23 cellular contexts compared by ENCODE assay signal in the genomic region with DNA sequence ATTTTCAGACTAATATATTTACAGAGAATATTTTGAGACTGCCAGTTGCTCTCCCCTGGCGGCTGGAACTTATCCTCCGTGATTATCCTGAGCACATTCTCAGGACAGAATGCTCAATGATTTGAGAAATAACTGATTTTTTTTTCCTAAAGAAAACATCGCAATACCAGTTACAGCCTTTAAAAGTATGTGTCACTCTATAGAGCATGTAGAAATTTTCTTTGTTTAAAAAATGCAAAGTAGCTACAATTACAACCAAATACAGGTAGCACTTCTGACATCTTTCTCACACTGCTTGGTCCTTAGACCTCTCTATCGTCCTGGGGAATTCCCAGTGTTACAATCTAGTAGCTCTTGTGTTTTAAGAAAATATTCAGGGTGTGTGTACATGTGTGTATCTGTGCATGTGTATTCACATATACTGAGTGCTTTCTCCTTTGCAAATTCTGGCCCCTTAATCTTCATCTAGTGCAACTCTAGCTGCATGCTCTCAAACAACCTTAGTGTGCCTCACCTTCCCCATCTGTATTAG. TPM values are rescaled to one million over a fixed set of nuclear protein-coding genes. Genes with fewer than 3 reads are reported as not detected.
"Had no signal": no experiment of that assay in that cellular context is flagged by ENCODE, and none has a peak within 500 bp of the region (broad histone marks: within the 10 kb centered on the region; RNA-seq: fewer than 3 reads in every experiment).

No MANE protein-coding gene starts in this region.

- H3K27me3 ChIP-seq: colonic mucosa, gastroesophageal sphincter, heart right ventricle, suprapubic skin, upper lobe of left lung had no signal

- H3K27ac Mint-ChIP-seq: activated CD4-positive, alpha-beta memory T cell treated with anti-CD3 and anti-CD28 coated beads for 36 hours; activated CD4-positive, alpha-beta T cell treated with anti-CD3 and anti-CD28 coated beads for 36 hours; activated naive CD8-positive, alpha-beta T cell treated with anti-CD3 and anti-CD28 coated beads, Interleukin-2, amount 10 ng/mL, durations not matched to agents 7 days and 5 days; immature natural killer cell; nephron progenitor cell; T-helper 2 cell treated with Interferon-gamma antibody and Interleukin-4, amounts not matched to agents 5 μg/mL and 100 μg/mL, for 36 hours; WTC11 had no signal

- H3K9me3 Mint-ChIP-seq: activated CD4-positive, alpha-beta memory T cell treated with anti-CD3 and anti-CD28 coated beads for 36 hours; activated naive CD8-positive, alpha-beta T cell treated with anti-CD3 and anti-CD28 coated beads, Interleukin-2, amount 10 ng/mL, durations not matched to agents 7 days and 5 days; T-helper 2 cell treated with Interferon-gamma antibody and Interleukin-4, amounts not matched to agents 5 μg/mL and 100 μg/mL, for 36 hours; WTC11 had no signal

- H3K9me3 ChIP-seq: colonic mucosa, gastroesophageal sphincter, heart right ventricle, lower lobe of right lung, suprapubic skin, upper lobe of left lung had no signal

- H3K4me1 Mint-ChIP-seq: activated CD4-positive, alpha-beta T cell treated with anti-CD3 and anti-CD28 coated beads for 36 hours; activated naive CD8-positive, alpha-beta T cell treated with anti-CD3 and anti-CD28 coated beads, Interleukin-2, amount 10 ng/mL, durations not matched to agents 7 days and 5 days; immature natural killer cell had no signal

- H3K36me3 ChIP-seq: colonic mucosa, gastroesophageal sphincter, heart right ventricle, lower lobe of right lung, suprapubic skin, upper lobe of left lung had no signal

- DNase-seq: activated CD4-positive, alpha-beta memory T cell treated with anti-CD3 and anti-CD28 coated beads for 36 hours; activated CD4-positive, alpha-beta T cell treated with anti-CD3 and anti-CD28 coated beads for 36 hours; activated naive CD8-positive, alpha-beta T cell treated with anti-CD3 and anti-CD28 coated beads, Interleukin-2, amount 10 ng/mL, durations not matched to agents 7 days and 5 days; activated T-cell treated with anti-CD3 and anti-CD28 coated beads for 4 hours; amygdala; caudate nucleus; colonic mucosa; heart right ventricle; immature natural killer cell; kidney glomerular epithelial cell; lower lobe of right lung; nephron progenitor cell; occipital lobe; posterior cingulate gyrus; retina; stimulated activated CD4-positive, alpha-beta T cell treated with anti-CD3 and anti-CD28 coated beads, Interleukin-12 subunit alpha, Interleukin-12 subunit beta, amount 100 ng/mL, for 4 hours; stimulated activated CD4-positive, alpha-beta T cell treated with anti-CD3 and anti-CD28 coated beads, Interleukin-1b, Interleukin-23, amount 100 ng/mL, for 48 hours; stimulated activated naive CD4-positive, alpha-beta T cell treated with Interleukin-2 at 50 U/mL for 16 hours; upper lobe of left lung had no signal

- H3K36me3 Mint-ChIP-seq: activated CD4-positive, alpha-beta memory T cell treated with anti-CD3 and anti-CD28 coated beads for 36 hours; activated naive CD8-positive, alpha-beta T cell treated with anti-CD3 and anti-CD28 coated beads, Interleukin-2, amount 10 ng/mL, durations not matched to agents 7 days and 5 days; immature natural killer cell; WTC11 had no signal

- H3K27ac ChIP-seq: colonic mucosa, gastroesophageal sphincter, lower lobe of right lung, suprapubic skin, upper lobe of left lung had no signal

- ATAC-seq: activated CD4-positive, alpha-beta T cell treated with anti-CD3 and anti-CD28 coated beads for 36 hours; gastroesophageal sphincter; heart right ventricle; WTC11 had no signal

- H3K4me3 ChIP-seq: colonic mucosa, gastroesophageal sphincter, heart right ventricle, lower lobe of right lung, suprapubic skin, upper lobe of left lung had no signal

- H3K4me3 Mint-ChIP-seq: activated CD4-positive, alpha-beta memory T cell treated with anti-CD3 and anti-CD28 coated beads for 36 hours; activated CD4-positive, alpha-beta T cell treated with anti-CD3 and anti-CD28 coated beads for 36 hours; activated naive CD8-positive, alpha-beta T cell treated with anti-CD3 and anti-CD28 coated beads, Interleukin-2, amount 10 ng/mL, durations not matched to agents 7 days and 5 days; immature natural killer cell; nephron progenitor cell; T-helper 2 cell treated with Interferon-gamma antibody and Interleukin-4, amounts not matched to agents 5 μg/mL and 100 μg/mL, for 36 hours; WTC11 had no signal

RNA-seq across cellular contexts. Expression of gene APBB2, which starts 13.8 kb away (rescaled TPM):
- polyA plus RNA-seq: immature natural killer cell had no signal

RNA-seq across cellular contexts. Expression of gene UCHL1, which starts 56.2 kb away (rescaled TPM):
- polyA plus RNA-seq: immature natural killer cell had no signal
